ENCODE assay signal across 1 cellular context in the genomic region with DNA sequence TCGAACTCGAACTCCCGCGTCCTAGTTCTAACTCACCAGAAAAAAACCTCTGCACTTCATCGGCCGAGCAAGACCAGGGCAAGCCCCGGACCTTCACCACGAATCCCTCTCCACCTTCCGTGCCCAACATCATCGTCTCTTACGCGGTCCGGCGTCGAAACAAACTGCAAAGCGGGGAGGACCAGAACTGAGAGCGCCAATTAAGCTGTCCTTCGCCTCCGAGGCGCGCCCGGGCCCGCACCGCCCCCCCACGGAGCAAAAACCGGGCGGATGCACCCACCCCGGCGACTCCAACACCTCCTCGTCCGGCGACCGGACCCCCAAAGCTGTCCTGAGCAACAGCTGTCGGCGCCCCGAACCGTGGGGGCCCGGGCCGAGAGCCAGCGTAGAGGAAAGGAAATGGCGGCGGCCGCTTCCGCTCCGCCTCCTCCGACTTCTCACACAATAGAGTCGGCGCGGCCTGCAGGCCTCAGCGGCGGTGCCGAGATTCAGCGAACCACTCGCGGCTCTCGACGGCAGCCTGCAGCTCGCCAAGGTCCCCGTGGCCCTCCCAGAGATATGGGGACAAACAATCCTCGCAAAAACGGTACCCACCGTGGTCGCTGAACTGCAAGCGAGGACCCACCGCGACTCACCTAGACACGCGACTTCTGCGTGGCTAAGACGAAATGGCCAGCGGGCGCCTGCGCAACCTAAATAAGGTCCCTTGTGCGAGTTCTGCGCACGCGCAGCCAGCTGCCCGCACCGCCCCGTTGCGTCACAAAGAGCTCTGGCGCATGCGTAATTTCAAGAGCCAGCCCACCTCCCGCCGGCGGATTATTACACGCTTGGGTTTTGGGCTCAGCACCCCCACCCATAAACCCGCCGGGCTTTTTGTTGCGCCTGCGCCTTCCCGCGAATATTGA.
TF ChIP-seq lines count a peak whose summit lies in the region.

A gene with protein sequence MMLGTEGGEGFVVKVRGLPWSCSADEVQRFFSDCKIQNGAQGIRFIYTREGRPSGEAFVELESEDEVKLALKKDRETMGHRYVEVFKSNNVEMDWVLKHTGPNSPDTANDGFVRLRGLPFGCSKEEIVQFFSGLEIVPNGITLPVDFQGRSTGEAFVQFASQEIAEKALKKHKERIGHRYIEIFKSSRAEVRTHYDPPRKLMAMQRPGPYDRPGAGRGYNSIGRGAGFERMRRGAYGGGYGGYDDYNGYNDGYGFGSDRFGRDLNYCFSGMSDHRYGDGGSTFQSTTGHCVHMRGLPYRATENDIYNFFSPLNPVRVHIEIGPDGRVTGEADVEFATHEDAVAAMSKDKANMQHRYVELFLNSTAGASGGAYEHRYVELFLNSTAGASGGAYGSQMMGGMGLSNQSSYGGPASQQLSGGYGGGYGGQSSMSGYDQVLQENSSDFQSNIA (minus strand): TSS at position 671 of the 905 bp plus-strand sequence. CDS start 538 bp downstream, at position 133.

TF ChIP-seq in HepG2, 621 proteins besides CTCF, POLR2A, EP300 and RAD21 (continued from another document and continues in another):
- TF ChIP-seq, protein P1, sequence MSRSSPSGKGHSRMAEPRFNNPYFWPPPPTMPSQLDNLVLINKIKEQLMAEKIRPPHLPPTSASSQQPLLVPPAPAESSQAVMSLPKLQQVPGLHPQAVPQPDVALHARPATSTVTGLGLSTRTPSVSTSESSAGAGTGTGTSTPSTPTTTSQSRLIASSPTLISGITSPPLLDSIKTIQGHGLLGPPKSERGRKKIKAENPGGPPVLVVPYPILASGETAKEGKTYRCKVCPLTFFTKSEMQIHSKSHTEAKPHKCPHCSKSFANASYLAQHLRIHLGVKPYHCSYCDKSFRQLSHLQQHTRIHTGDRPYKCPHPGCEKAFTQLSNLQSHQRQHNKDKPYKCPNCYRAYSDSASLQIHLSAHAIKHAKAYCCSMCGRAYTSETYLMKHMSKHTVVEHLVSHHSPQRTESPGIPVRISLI (CRISPR knock-in tag; IDR thresholded peaks at IDR 0.05; ENCODE audit: borderline replicate concordance), result no peak
- TF ChIP-seq TAF1 (CRISPR knock-in tag; IDR thresholded peaks at IDR 0.05) (peak; percentile 96), SUZ12 (IDR thresholded peaks at IDR 0.05; ENCODE audit: low read depth, low read length) (no peak), YEATS2 (CRISPR knock-in tag; IDR thresholded peaks at IDR 0.05; ENCODE audit: borderline replicate concordance) (peak; percentile 84), KLF16 (CRISPR knock-in tag; IDR thresholded peaks at IDR 0.05) (peak in 1 of 2 experiments; percentile 81; a peak in 3 of 4 replicates), MXD4 (CRISPR knock-in tag; IDR thresholded peaks at IDR 0.05) (peak; percentile 58; the same call in 1 of the 2 replicates), CBFB (CRISPR knock-in tag; IDR thresholded peaks at IDR 0.05) (peak; percentile 61; the same call in 1 of the 2 replicates), ZNF558 (CRISPR knock-in tag; IDR thresholded peaks at IDR 0.05; ENCODE audit: borderline replicate concordance) (peak; percentile 83; the same call in 1 of the 2 replicates), SRSF9 (IDR thresholded peaks at IDR 0.05; ENCODE audit: borderline replicate concordance, insufficient read depth, low read depth, low read length, poor library complexity, severe bottlenecking) (no peak), ZC3H13 (CRISPR knock-in tag; IDR thresholded peaks at IDR 0.05) (peak; percentile 89), SP5 (CRISPR knock-in tag; IDR thresholded peaks at IDR 0.05; ENCODE audit: borderline replicate concordance, low read depth) (peak; percentile 0), FLYWCH1 (CRISPR knock-in tag; IDR thresholded peaks at IDR 0.05) (0 out of 2 replicates have a peak, but pooled peaks have one; percentile 77), NFRKB (IDR thresholded peaks at IDR 0.05) (peak; percentile 26; the same call in 1 of the 2 replicates), ZMYM3 (CRISPR knock-in tag; IDR thresholded peaks at IDR 0.05) (no peak), ATAD3A (CRISPR knock-in tag; IDR thresholded peaks at IDR 0.05) (no peak), NR2F1 (CRISPR knock-in tag; IDR thresholded peaks at IDR 0.05) (no peak), SNAI1 (CRISPR knock-in tag; IDR thresholded peaks at IDR 0.05; ENCODE audit: borderline replicate concordance) (no peak; the same call in 1 of the 2 replicates), RARG (CRISPR knock-in tag; IDR thresholded peaks at IDR 0.05; ENCODE audit: low read depth) (no peak), HDAC2 (CRISPR knock-in tag; IDR thresholded peaks at IDR 0.05) (peak; percentile 6; the same call in 1 of the 2 replicates), ZNF598 (CRISPR knock-in tag; IDR thresholded peaks at IDR 0.05; ENCODE audit: borderline replicate concordance) (no peak), ZNF30 (CRISPR knock-in tag; IDR thresholded peaks at IDR 0.05) (no peak), ZNF224 (CRISPR knock-in tag; IDR thresholded peaks at IDR 0.05) (0 out of 2 replicates have a peak, but pooled peaks have one; percentile 68), CBX1 (IDR thresholded peaks at IDR 0.05; ENCODE audit: low read depth) (peak; percentile 81)
- TF ChIP-seq, protein P2, sequence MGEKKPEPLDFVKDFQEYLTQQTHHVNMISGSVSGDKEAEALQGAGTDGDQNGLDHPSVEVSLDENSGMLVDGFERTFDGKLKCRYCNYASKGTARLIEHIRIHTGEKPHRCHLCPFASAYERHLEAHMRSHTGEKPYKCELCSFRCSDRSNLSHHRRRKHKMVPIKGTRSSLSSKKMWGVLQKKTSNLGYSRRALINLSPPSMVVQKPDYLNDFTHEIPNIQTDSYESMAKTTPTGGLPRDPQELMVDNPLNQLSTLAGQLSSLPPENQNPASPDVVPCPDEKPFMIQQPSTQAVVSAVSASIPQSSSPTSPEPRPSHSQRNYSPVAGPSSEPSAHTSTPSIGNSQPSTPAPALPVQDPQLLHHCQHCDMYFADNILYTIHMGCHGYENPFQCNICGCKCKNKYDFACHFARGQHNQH (CRISPR knock-in tag; IDR thresholded peaks at IDR 0.05), result peak; percentile 68
- TF ChIP-seq, protein P3, sequence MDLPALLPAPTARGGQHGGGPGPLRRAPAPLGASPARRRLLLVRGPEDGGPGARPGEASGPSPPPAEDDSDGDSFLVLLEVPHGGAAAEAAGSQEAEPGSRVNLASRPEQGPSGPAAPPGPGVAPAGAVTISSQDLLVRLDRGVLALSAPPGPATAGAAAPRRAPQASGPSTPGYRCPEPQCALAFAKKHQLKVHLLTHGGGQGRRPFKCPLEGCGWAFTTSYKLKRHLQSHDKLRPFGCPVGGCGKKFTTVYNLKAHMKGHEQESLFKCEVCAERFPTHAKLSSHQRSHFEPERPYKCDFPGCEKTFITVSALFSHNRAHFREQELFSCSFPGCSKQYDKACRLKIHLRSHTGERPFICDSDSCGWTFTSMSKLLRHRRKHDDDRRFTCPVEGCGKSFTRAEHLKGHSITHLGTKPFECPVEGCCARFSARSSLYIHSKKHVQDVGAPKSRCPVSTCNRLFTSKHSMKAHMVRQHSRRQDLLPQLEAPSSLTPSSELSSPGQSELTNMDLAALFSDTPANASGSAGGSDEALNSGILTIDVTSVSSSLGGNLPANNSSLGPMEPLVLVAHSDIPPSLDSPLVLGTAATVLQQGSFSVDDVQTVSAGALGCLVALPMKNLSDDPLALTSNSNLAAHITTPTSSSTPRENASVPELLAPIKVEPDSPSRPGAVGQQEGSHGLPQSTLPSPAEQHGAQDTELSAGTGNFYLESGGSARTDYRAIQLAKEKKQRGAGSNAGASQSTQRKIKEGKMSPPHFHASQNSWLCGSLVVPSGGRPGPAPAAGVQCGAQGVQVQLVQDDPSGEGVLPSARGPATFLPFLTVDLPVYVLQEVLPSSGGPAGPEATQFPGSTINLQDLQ (CRISPR knock-in tag; IDR thresholded peaks at IDR 0.05), result peak; percentile 82; the same call in 1 of the 2 replicates
- TF ChIP-seq, protein P4, sequence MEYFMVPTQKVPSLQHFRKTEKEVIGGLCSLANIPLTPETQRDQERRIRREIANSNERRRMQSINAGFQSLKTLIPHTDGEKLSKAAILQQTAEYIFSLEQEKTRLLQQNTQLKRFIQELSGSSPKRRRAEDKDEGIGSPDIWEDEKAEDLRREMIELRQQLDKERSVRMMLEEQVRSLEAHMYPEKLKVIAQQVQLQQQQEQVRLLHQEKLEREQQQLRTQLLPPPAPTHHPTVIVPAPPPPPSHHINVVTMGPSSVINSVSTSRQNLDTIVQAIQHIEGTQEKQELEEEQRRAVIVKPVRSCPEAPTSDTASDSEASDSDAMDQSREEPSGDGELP (IDR thresholded peaks at IDR 0.05; ENCODE audit: borderline replicate concordance, low read depth), result no peak
- TF ChIP-seq, protein P5, sequence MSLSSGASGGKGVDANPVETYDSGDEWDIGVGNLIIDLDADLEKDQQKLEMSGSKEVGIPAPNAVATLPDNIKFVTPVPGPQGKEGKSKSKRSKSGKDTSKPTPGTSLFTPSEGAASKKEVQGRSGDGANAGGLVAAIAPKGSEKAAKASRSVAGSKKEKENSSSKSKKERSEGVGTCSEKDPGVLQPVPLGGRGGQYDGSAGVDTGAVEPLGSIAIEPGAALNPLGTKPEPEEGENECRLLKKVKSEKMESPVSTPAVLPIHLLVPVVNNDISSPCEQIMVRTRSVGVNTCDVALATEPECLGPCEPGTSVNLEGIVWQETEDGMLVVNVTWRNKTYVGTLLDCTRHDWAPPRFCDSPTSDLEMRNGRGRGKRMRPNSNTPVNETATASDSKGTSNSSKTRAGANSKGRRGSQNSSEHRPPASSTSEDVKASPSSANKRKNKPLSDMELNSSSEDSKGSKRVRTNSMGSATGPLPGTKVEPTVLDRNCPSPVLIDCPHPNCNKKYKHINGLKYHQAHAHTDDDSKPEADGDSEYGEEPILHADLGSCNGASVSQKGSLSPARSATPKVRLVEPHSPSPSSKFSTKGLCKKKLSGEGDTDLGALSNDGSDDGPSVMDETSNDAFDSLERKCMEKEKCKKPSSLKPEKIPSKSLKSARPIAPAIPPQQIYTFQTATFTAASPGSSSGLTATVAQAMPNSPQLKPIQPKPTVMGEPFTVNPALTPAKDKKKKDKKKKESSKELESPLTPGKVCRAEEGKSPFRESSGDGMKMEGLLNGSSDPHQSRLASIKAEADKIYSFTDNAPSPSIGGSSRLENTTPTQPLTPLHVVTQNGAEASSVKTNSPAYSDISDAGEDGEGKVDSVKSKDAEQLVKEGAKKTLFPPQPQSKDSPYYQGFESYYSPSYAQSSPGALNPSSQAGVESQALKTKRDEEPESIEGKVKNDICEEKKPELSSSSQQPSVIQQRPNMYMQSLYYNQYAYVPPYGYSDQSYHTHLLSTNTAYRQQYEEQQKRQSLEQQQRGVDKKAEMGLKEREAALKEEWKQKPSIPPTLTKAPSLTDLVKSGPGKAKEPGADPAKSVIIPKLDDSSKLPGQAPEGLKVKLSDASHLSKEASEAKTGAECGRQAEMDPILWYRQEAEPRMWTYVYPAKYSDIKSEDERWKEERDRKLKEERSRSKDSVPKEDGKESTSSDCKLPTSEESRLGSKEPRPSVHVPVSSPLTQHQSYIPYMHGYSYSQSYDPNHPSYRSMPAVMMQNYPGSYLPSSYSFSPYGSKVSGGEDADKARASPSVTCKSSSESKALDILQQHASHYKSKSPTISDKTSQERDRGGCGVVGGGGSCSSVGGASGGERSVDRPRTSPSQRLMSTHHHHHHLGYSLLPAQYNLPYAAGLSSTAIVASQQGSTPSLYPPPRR (CRISPR knock-in tag; IDR thresholded peaks at IDR 0.05; ENCODE audit: borderline replicate concordance), result no peak
- TF ChIP-seq, protein P6, sequence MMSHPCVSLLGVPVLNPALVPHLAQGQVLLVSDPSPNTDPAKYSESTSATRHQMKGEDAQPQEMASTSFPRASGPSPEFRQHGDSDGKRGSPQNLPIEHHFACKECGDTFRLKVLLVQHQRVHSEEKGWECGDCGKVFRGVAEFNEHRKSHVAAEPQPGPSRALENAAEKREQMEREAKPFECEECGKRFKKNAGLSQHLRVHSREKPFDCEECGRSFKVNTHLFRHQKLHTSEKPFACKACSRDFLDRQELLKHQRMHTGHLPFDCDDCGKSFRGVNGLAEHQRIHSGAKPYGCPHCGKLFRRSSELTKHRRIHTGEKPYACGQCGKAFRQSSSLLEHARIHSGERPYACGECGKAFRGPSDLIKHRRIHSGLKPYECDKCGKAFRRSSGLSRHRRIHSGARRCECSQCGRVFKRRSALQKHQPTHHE (CRISPR knock-in tag; IDR thresholded peaks at IDR 0.05; ENCODE audit: borderline replicate concordance), result peak; percentile 80; the same call in 1 of the 2 replicates
- TF ChIP-seq, protein P7, sequence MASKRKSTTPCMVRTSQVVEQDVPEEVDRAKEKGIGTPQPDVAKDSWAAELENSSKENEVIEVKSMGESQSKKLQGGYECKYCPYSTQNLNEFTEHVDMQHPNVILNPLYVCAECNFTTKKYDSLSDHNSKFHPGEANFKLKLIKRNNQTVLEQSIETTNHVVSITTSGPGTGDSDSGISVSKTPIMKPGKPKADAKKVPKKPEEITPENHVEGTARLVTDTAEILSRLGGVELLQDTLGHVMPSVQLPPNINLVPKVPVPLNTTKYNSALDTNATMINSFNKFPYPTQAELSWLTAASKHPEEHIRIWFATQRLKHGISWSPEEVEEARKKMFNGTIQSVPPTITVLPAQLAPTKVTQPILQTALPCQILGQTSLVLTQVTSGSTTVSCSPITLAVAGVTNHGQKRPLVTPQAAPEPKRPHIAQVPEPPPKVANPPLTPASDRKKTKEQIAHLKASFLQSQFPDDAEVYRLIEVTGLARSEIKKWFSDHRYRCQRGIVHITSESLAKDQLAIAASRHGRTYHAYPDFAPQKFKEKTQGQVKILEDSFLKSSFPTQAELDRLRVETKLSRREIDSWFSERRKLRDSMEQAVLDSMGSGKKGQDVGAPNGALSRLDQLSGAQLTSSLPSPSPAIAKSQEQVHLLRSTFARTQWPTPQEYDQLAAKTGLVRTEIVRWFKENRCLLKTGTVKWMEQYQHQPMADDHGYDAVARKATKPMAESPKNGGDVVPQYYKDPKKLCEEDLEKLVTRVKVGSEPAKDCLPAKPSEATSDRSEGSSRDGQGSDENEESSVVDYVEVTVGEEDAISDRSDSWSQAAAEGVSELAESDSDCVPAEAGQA (IDR thresholded peaks at IDR 0.05; ENCODE audit: low read depth), result peak; percentile 56
- TF ChIP-seq, protein P7 (CRISPR knock-in tag; IDR thresholded peaks at IDR 0.05; ENCODE audit: borderline replicate concordance), result no peak
- TF ChIP-seq, protein P8, sequence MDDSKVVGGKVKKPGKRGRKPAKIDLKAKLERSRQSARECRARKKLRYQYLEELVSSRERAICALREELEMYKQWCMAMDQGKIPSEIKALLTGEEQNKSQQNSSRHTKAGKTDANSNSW (CRISPR knock-in tag; IDR thresholded peaks at IDR 0.05; ENCODE audit: borderline replicate concordance), result no peak
